In genomic region chr4:38287090-38287843, GRCh38 we compare ENCODE assay signal across 22 cellular contexts.
"Had no signal": no experiment of that assay in that cellular context is flagged by ENCODE, and none has a peak within 500 bp of the region (broad histone marks: within the 10 kb centered on the region; RNA-seq: fewer than 3 reads in every experiment).

No MANE protein-coding gene starts in this region.

- H3K36me3 ChIP-seq: brain microvascular endothelial cell, esophagus squamous epithelium, gastroesophageal sphincter, uterus had no signal

- H3K4me3 Mint-ChIP-seq: central memory CD8-positive, alpha-beta T cell; natural killer cell treated with Interleukin-12 subunit alpha and Interleukin-12 subunit beta and Interleukin-15 and Interleukin-18, amount 100 ng/mL, for 72 hours had no signal

- H3K4me1 ChIP-seq: esophagus squamous epithelium, uterus had no signal

- FAIRE-seq: colon had no signal

- H3K9me3 Mint-ChIP-seq: central memory CD8-positive, alpha-beta T cell; natural killer cell treated with Interleukin-12 subunit alpha and Interleukin-12 subunit beta and Interleukin-15 and Interleukin-18, amount 100 ng/mL, for 72 hours had no signal

- H3K27me3 Mint-ChIP-seq: central memory CD8-positive, alpha-beta T cell had no signal

- H3K4me3 ChIP-seq: esophagus squamous epithelium, gastroesophageal sphincter, testis, uterus had no signal

- H3K27me3 ChIP-seq: brain microvascular endothelial cell, esophagus squamous epithelium, gastroesophageal sphincter, testis, uterus had no signal

- DNase-seq: activated CD4-positive, alpha-beta T cell treated with anti-CD3 and anti-CD28 coated beads, Interleukin-2, amount 50 U/mL, for 1 hour; activated T-cell treated with anti-CD3 and anti-CD28 coated beads, Interleukin-2, amount 50 U/mL, for 1 hour; aorta; brain microvascular endothelial cell; esophagus squamous epithelium; head of caudate nucleus; hypothalamus; islet precursor cell; left cardiac atrium; posterior cingulate gyrus; stimulated activated CD4-positive, alpha-beta T cell treated with anti-CD3 and anti-CD28 coated beads, Interleukin-2, amount 100 ng/mL, for 48 hours; stimulated activated CD8-positive, alpha-beta memory T cell treated with anti-CD3 and anti-CD28 coated beads, Interleukin-4, amount 100 ng/mL, for 48 hours; stimulated activated naive CD4-positive, alpha-beta T cell; testis; trophoblast cell; uterus had no signal

- H3K27ac Mint-ChIP-seq: natural killer cell treated with Interleukin-12 subunit alpha and Interleukin-12 subunit beta and Interleukin-15 and Interleukin-18, amount 100 ng/mL, for 72 hours had no signal

- H3K36me3 Mint-ChIP-seq: natural killer cell treated with Interleukin-12 subunit alpha and Interleukin-12 subunit beta and Interleukin-15 and Interleukin-18, amount 100 ng/mL, for 72 hours had no signal

- H3K27ac ChIP-seq: brain microvascular endothelial cell, esophagus squamous epithelium, gastroesophageal sphincter, testis, uterus had no signal

- ATAC-seq: activated CD4-positive, CD25-positive, alpha-beta regulatory T cell treated with anti-CD3 and anti-CD28 coated beads, Interleukin-2, amount 50 U/mL, for 24 hours; activated naive CD4-positive, alpha-beta T cell treated with anti-CD3 and anti-CD28 coated beads, Interleukin-2, amount 50 U/mL, for 72 hours; gastroesophageal sphincter; left cardiac atrium; natural killer cell treated with Interleukin-12 subunit alpha and Interleukin-12 subunit beta and Interleukin-15 and Interleukin-18, amount 100 ng/mL, for 72 hours had no signal

- H3K9me3 ChIP-seq: esophagus squamous epithelium, gastroesophageal sphincter, testis, uterus had no signal

- H3K4me1 Mint-ChIP-seq: central memory CD8-positive, alpha-beta T cell had no signal
